In the genomic region with DNA sequence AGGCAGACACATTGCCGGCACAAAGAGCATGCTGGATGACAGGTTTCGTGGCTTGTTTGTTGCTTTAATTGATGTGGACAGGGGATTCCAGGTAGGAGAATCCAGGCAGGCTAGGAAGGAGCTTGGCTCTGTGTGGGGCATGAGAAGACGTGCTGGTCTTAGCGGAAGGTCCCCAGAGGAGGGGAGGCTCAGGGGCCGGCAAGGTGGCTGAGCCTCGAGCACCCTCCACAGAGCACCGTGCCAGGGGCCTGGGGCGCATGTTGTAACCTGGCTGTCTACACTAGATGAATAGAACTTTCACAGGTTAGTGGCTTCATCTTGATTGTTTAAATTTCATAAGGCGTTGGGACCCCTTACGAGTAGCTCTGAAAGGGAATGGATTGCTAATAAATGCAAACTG, we compare ENCODE assay signal across 26 cellular contexts.
"Had no signal": no experiment of that assay in that cellular context is flagged by ENCODE, and none has a peak within 500 bp of the region (broad histone marks: within the 10 kb centered on the region; RNA-seq: fewer than 3 reads in every experiment).

No MANE protein-coding gene starts in this region.

- H3K4me1 ChIP-seq: esophagus squamous epithelium had no signal

- H3K4me1 Mint-ChIP-seq: activated CD4-positive, alpha-beta T cell treated with anti-CD3 and anti-CD28 coated beads for 36 hours; activated CD4-positive, alpha-beta T cell treated with anti-CD3 and anti-CD28 coated beads, Interleukin-2, amount 10 ng/mL, durations not matched to agents 24 days and 14 days; central memory CD8-positive, alpha-beta T cell had no signal

- H3K36me3 Mint-ChIP-seq: activated CD4-positive, alpha-beta memory T cell treated with anti-CD3 and anti-CD28 coated beads for 36 hours; activated naive CD8-positive, alpha-beta T cell had no signal

- H3K27me3 ChIP-seq: brain microvascular endothelial cell, dorsolateral prefrontal cortex had no signal

- H3K4me3 ChIP-seq: coronary artery, dorsolateral prefrontal cortex, esophagus squamous epithelium had no signal

- H3K9me3 Mint-ChIP-seq: activated CD4-positive, alpha-beta memory T cell treated with anti-CD3 and anti-CD28 coated beads for 36 hours; activated CD4-positive, alpha-beta T cell treated with anti-CD3 and anti-CD28 coated beads, Interleukin-2, amount 10 ng/mL, durations not matched to agents 24 days and 14 days; activated T-cell treated with anti-CD3 and anti-CD28 coated beads, Interleukin-2, amount 50 U/mL, for 4 hours; activated T-helper 17 cell treated with anti-CD3 and anti-CD28 coated beads, Interleukin-2, amount 50 U/mL, for 72 hours; central memory CD8-positive, alpha-beta T cell; dendritic cell treated with granulocyte-macrophage colony-stimulating factor and Interleukin-4, amounts not matched to agents 40 ng/mL and 50 ng/mL, for 4 days; effector memory CD8-positive, alpha-beta T cell had no signal

- H3K27ac ChIP-seq: brain microvascular endothelial cell, coronary artery, dorsolateral prefrontal cortex, epithelial cell of prostate, esophagus squamous epithelium had no signal

- DNase-seq: activated CD4-positive, alpha-beta memory T cell treated with anti-CD3 and anti-CD28 coated beads for 36 hours; activated CD4-positive, alpha-beta T cell treated with anti-CD3 and anti-CD28 coated beads for 36 hours; activated CD4-positive, alpha-beta T cell treated with anti-CD3 and anti-CD28 coated beads, Interleukin-2, amount 10 ng/mL, durations not matched to agents 24 days and 14 days; activated CD4-positive, CD25-positive, alpha-beta regulatory T cell; activated CD4-positive, CD25-positive, alpha-beta regulatory T cell treated with anti-CD3 and anti-CD28 coated beads, Interleukin-2, amount 50 U/mL, for 72 hours; activated CD8-positive, alpha-beta T cell treated with anti-CD3 and anti-CD28 coated beads, Interleukin-2, amount 10 ng/mL, durations not matched to agents 7 days and 5 days; activated effector memory CD4-positive, alpha-beta T cell treated with Interleukin-2 at 50 U/mL for 16 hours; activated gamma-delta T cell treated with Interleukin-2 at 50 U/mL for 16 hours; activated naive CD4-positive, alpha-beta T cell treated with anti-CD3 and anti-CD28 coated beads, Interleukin-2, amount 50 U/mL, for 16 hours; activated naive CD4-positive, alpha-beta T cell treated with Interleukin-2 at 50 U/mL for 16 hours; activated T-cell treated with anti-CD3 and anti-CD28 coated beads, Interleukin-2, amount 50 U/mL, for 4 hours; amniotic stem cell; anterior cingulate cortex; brain microvascular endothelial cell; dorsolateral prefrontal cortex; effector CD4-positive, alpha-beta T cell; effector memory CD8-positive, alpha-beta T cell; esophagus squamous epithelium; T-helper 1 cell; T-helper 2 cell had no signal

- H3K27me3 Mint-ChIP-seq: activated naive CD8-positive, alpha-beta T cell; dendritic cell treated with granulocyte-macrophage colony-stimulating factor and Interleukin-4, amounts not matched to agents 40 ng/mL and 50 ng/mL, for 4 days had no signal

- H3K36me3 ChIP-seq: brain microvascular endothelial cell, esophagus squamous epithelium had no signal

- H3K9me3 ChIP-seq: esophagus squamous epithelium had no signal

- H3K27ac Mint-ChIP-seq: activated CD4-positive, alpha-beta memory T cell treated with anti-CD3 and anti-CD28 coated beads for 36 hours; activated CD4-positive, alpha-beta T cell treated with anti-CD3 and anti-CD28 coated beads for 36 hours; activated CD4-positive, alpha-beta T cell treated with anti-CD3 and anti-CD28 coated beads, Interleukin-2, amount 10 ng/mL, durations not matched to agents 24 days and 14 days; activated CD8-positive, alpha-beta T cell treated with anti-CD3 and anti-CD28 coated beads, Interleukin-2, amount 10 ng/mL, durations not matched to agents 7 days and 5 days; activated naive CD8-positive, alpha-beta T cell; activated T-helper 17 cell treated with anti-CD3 and anti-CD28 coated beads, Interleukin-2, amount 50 U/mL, for 72 hours; dendritic cell treated with granulocyte-macrophage colony-stimulating factor and Interleukin-4, amounts not matched to agents 40 ng/mL and 50 ng/mL, for 4 days; effector memory CD8-positive, alpha-beta T cell had no signal

- H3K4me3 Mint-ChIP-seq: activated CD4-positive, alpha-beta memory T cell treated with anti-CD3 and anti-CD28 coated beads for 36 hours; activated CD4-positive, alpha-beta T cell treated with anti-CD3 and anti-CD28 coated beads for 36 hours; activated CD4-positive, alpha-beta T cell treated with anti-CD3 and anti-CD28 coated beads, Interleukin-2, amount 10 ng/mL, durations not matched to agents 24 days and 14 days; activated CD8-positive, alpha-beta T cell treated with anti-CD3 and anti-CD28 coated beads, Interleukin-2, amount 10 ng/mL, durations not matched to agents 7 days and 5 days; activated naive CD8-positive, alpha-beta T cell; activated T-cell treated with anti-CD3 and anti-CD28 coated beads, Interleukin-2, amount 50 U/mL, for 4 hours; activated T-helper 17 cell treated with anti-CD3 and anti-CD28 coated beads, Interleukin-2, amount 50 U/mL, for 72 hours; central memory CD8-positive, alpha-beta T cell; dendritic cell treated with granulocyte-macrophage colony-stimulating factor and Interleukin-4, amounts not matched to agents 40 ng/mL and 50 ng/mL, for 4 days; effector memory CD8-positive, alpha-beta T cell had no signal
